ENCODE assay signal across 16 cellular contexts in genomic region chr18:11925800-11926481, GRCh38.
"Had no signal": no experiment of that assay in that cellular context is flagged by ENCODE, and none has a peak within 500 bp of the region (broad histone marks: within the 10 kb centered on the region; RNA-seq: fewer than 3 reads in every experiment).

No MANE protein-coding gene starts in this region.

- H3K9me3 ChIP-seq: esophagus squamous epithelium, left ventricle myocardium inferior had no signal

- H3K27ac Mint-ChIP-seq: activated naive CD4-positive, alpha-beta T cell treated with anti-CD3 and anti-CD28 coated beads, Interleukin-2, amount 50 U/mL, for 24 hours; activated T-helper 17 cell treated with anti-CD3 and anti-CD28 coated beads, Interleukin-2, amount 50 U/mL, for 72 hours; T-helper 2 cell treated with Interferon-gamma antibody and Interleukin-4, amounts not matched to agents 5 μg/mL and 100 μg/mL, for 36 hours had no signal

- H3K4me3 ChIP-seq: esophagus squamous epithelium, left ventricle myocardium inferior had no signal

- H3K27me3 ChIP-seq: esophagus squamous epithelium had no signal

- H3K9me3 Mint-ChIP-seq: activated naive CD4-positive, alpha-beta T cell treated with anti-CD3 and anti-CD28 coated beads, Interleukin-2, amount 50 U/mL, for 24 hours; activated T-helper 17 cell treated with anti-CD3 and anti-CD28 coated beads, Interleukin-2, amount 50 U/mL, for 72 hours; T-helper 2 cell treated with Interferon-gamma antibody and Interleukin-4, amounts not matched to agents 5 μg/mL and 100 μg/mL, for 36 hours had no signal

- DNase-seq: activated CD4-positive, alpha-beta T cell treated with anti-CD3 and anti-CD28 coated beads for 1 hour; activated CD4-positive, alpha-beta T cell treated with anti-CD3 and anti-CD28 coated beads, Interleukin-2, amount 50 U/mL, for 4 hours; amniotic stem cell; cortex of kidney; effector CD4-positive, alpha-beta T cell; esophagus squamous epithelium; hippocampal formation; left ventricle myocardium inferior; mesendoderm; stimulated activated CD4-positive, alpha-beta T cell treated with anti-CD3 and anti-CD28 coated beads, Interleukin-1b, Interleukin-23, amount 100 ng/mL, for 48 hours; SW 1271 had no signal

- ATAC-seq: activated T-helper 17 cell treated with anti-CD3 and anti-CD28 coated beads, Interleukin-2, amount 50 U/mL, for 72 hours; sciatic nerve had no signal

- H3K4me3 Mint-ChIP-seq: activated naive CD4-positive, alpha-beta T cell treated with anti-CD3 and anti-CD28 coated beads, Interleukin-2, amount 50 U/mL, for 24 hours; activated T-helper 17 cell treated with anti-CD3 and anti-CD28 coated beads, Interleukin-2, amount 50 U/mL, for 72 hours; T-helper 2 cell treated with Interferon-gamma antibody and Interleukin-4, amounts not matched to agents 5 μg/mL and 100 μg/mL, for 36 hours had no signal

- H3K36me3 ChIP-seq: esophagus squamous epithelium, left ventricle myocardium inferior had no signal

- H3K4me1 ChIP-seq: esophagus squamous epithelium had no signal

- H3K4me1 Mint-ChIP-seq: activated naive CD4-positive, alpha-beta T cell treated with anti-CD3 and anti-CD28 coated beads, Interleukin-2, amount 50 U/mL, for 24 hours; activated T-helper 17 cell treated with anti-CD3 and anti-CD28 coated beads, Interleukin-2, amount 50 U/mL, for 72 hours had no signal

- H3K27me3 Mint-ChIP-seq: activated naive CD4-positive, alpha-beta T cell treated with anti-CD3 and anti-CD28 coated beads, Interleukin-2, amount 50 U/mL, for 24 hours; activated T-helper 17 cell treated with anti-CD3 and anti-CD28 coated beads, Interleukin-2, amount 50 U/mL, for 72 hours had no signal

- H3K36me3 Mint-ChIP-seq: activated naive CD4-positive, alpha-beta T cell treated with anti-CD3 and anti-CD28 coated beads, Interleukin-2, amount 50 U/mL, for 24 hours had no signal

- H3K27ac ChIP-seq: esophagus squamous epithelium, left ventricle myocardium inferior, VCaP had no signal
